ENCODE assay signal across 1 cellular context in the genomic region with DNA sequence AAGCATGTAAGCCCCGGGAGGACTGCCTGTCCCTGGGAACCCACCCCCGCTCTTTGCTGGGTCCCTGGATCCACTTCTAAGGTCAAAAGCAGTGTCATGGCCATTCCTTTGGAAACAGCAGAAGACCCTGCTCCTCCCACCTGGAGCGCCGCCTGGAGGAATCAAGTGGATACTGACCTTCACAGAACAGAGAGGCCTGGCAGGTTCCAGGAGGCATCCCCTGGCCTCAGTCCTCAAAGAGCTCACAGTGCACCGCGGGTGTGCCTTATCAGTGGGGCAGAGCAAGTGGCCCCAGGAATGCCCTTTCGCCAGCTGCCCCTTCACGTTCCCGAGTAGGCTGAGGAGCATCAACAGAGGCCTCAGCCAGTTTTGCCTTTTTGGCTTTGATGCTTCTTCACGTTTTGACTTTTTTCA.
TF ChIP-seq lines count a peak whose summit lies in the region.

No MANE protein-coding gene starts in this region.

TF ChIP-seq in HepG2, 621 proteins besides CTCF, POLR2A, EP300 and RAD21 (continued from another document and continues in another):
- TF ChIP-seq, protein P1, sequence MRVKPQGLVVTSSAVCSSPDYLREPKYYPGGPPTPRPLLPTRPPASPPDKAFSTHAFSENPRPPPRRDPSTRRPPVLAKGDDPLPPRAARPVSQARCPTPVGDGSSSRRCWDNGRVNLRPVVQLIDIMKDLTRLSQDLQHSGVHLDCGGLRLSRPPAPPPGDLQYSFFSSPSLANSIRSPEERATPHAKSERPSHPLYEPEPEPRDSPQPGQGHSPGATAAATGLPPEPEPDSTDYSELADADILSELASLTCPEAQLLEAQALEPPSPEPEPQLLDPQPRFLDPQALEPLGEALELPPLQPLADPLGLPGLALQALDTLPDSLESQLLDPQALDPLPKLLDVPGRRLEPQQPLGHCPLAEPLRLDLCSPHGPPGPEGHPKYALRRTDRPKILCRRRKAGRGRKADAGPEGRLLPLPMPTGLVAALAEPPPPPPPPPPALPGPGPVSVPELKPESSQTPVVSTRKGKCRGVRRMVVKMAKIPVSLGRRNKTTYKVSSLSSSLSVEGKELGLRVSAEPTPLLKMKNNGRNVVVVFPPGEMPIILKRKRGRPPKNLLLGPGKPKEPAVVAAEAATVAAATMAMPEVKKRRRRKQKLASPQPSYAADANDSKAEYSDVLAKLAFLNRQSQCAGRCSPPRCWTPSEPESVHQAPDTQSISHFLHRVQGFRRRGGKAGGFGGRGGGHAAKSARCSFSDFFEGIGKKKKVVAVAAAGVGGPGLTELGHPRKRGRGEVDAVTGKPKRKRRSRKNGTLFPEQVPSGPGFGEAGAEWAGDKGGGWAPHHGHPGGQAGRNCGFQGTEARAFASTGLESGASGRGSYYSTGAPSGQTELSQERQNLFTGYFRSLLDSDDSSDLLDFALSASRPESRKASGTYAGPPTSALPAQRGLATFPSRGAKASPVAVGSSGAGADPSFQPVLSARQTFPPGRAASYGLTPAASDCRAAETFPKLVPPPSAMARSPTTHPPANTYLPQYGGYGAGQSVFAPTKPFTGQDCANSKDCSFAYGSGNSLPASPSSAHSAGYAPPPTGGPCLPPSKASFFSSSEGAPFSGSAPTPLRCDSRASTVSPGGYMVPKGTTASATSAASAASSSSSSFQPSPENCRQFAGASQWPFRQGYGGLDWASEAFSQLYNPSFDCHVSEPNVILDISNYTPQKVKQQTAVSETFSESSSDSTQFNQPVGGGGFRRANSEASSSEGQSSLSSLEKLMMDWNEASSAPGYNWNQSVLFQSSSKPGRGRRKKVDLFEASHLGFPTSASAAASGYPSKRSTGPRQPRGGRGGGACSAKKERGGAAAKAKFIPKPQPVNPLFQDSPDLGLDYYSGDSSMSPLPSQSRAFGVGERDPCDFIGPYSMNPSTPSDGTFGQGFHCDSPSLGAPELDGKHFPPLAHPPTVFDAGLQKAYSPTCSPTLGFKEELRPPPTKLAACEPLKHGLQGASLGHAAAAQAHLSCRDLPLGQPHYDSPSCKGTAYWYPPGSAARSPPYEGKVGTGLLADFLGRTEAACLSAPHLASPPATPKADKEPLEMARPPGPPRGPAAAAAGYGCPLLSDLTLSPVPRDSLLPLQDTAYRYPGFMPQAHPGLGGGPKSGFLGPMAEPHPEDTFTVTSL (CRISPR knock-in tag; IDR thresholded peaks at IDR 0.05; ENCODE audit: borderline replicate concordance) = no peak
- TF ChIP-seq ZEB1 (IDR thresholded peaks at IDR 0.05; ENCODE audit: insufficient replicate concordance, low read depth) = peak; percentile 37
- TF ChIP-seq BRD4 (CRISPR knock-in tag; IDR thresholded peaks at IDR 0.05) = no peak
- TF ChIP-seq AGO1 (IDR thresholded peaks at IDR 0.05; ENCODE audit: low read depth, low read length, poor library complexity, severe bottlenecking) = no peak
- TF ChIP-seq, protein P2, sequence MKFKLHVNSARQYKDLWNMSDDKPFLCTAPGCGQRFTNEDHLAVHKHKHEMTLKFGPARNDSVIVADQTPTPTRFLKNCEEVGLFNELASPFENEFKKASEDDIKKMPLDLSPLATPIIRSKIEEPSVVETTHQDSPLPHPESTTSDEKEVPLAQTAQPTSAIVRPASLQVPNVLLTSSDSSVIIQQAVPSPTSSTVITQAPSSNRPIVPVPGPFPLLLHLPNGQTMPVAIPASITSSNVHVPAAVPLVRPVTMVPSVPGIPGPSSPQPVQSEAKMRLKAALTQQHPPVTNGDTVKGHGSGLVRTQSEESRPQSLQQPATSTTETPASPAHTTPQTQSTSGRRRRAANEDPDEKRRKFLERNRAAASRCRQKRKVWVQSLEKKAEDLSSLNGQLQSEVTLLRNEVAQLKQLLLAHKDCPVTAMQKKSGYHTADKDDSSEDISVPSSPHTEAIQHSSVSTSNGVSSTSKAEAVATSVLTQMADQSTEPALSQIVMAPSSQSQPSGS (CRISPR knock-in tag; IDR thresholded peaks at IDR 0.05) = peak; percentile 65; the same call in 1 of the 2 replicates
- TF ChIP-seq DPF2 (CRISPR knock-in tag; IDR thresholded peaks at IDR 0.05; ENCODE audit: borderline replicate concordance, low read depth) = no peak
- TF ChIP-seq ZNF792 (CRISPR knock-in tag; IDR thresholded peaks at IDR 0.05) = no peak; the same call in 1 of the 2 replicates
- TF ChIP-seq, protein P3, sequence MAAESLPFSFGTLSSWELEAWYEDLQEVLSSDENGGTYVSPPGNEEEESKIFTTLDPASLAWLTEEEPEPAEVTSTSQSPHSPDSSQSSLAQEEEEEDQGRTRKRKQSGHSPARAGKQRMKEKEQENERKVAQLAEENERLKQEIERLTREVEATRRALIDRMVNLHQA (CRISPR knock-in tag; IDR thresholded peaks at IDR 0.05) = no peak
- TF ChIP-seq TEAD3 (CRISPR knock-in tag; optimal IDR thresholded peaks at IDR 0.05; ENCODE audit: borderline replicate concordance) = peak; percentile 70
- TF ChIP-seq, protein P4, sequence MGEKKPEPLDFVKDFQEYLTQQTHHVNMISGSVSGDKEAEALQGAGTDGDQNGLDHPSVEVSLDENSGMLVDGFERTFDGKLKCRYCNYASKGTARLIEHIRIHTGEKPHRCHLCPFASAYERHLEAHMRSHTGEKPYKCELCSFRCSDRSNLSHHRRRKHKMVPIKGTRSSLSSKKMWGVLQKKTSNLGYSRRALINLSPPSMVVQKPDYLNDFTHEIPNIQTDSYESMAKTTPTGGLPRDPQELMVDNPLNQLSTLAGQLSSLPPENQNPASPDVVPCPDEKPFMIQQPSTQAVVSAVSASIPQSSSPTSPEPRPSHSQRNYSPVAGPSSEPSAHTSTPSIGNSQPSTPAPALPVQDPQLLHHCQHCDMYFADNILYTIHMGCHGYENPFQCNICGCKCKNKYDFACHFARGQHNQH (CRISPR knock-in tag; IDR thresholded peaks at IDR 0.05) = peak; percentile 69
- TF ChIP-seq NKX3-1 (CRISPR knock-in tag; IDR thresholded peaks at IDR 0.05) = no peak
- TF ChIP-seq HMG20B (CRISPR knock-in tag; conservative IDR thresholded peaks at IDR 0.05) = no peak
- TF ChIP-seq TBX2 (CRISPR knock-in tag; IDR thresholded peaks at IDR 0.05; ENCODE audit: borderline replicate concordance) = peak; percentile 69
- no peak for TF ChIP-seq CHCHD3 (CRISPR knock-in tag; IDR thresholded peaks at IDR 0.05)
- TF ChIP-seq, protein P5, sequence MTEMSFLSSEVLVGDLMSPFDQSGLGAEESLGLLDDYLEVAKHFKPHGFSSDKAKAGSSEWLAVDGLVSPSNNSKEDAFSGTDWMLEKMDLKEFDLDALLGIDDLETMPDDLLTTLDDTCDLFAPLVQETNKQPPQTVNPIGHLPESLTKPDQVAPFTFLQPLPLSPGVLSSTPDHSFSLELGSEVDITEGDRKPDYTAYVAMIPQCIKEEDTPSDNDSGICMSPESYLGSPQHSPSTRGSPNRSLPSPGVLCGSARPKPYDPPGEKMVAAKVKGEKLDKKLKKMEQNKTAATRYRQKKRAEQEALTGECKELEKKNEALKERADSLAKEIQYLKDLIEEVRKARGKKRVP (CRISPR knock-in tag; IDR thresholded peaks at IDR 0.05) = no peak
- no peak for TF ChIP-seq RBFOX2 (IDR thresholded peaks at IDR 0.05; ENCODE audit: low read depth, low read length)
- TF ChIP-seq, protein P6, sequence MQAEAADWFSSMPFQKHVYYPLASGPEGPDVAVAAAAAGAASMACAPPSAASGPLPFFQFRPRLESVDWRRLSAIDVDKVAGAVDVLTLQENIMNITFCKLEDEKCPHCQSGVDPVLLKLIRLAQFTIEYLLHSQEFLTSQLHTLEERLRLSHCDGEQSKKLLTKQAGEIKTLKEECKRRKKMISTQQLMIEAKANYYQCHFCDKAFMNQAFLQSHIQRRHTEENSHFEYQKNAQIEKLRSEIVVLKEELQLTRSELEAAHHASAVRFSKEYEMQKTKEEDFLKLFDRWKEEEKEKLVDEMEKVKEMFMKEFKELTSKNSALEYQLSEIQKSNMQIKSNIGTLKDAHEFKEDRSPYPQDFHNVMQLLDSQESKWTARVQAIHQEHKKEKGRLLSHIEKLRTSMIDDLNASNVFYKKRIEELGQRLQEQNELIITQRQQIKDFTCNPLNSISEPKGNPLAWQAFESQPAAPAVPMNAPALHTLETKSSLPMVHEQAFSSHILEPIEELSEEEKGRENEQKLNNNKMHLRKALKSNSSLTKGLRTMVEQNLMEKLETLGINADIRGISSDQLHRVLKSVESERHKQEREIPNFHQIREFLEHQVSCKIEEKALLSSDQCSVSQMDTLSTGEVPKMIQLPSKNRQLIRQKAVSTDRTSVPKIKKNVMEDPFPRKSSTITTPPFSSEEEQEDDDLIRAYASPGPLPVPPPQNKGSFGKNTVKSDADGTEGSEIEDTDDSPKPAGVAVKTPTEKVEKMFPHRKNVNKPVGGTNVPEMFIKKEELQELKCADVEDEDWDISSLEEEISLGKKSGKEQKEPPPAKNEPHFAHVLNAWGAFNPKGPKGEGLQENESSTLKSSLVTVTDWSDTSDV (CRISPR knock-in tag; IDR thresholded peaks at IDR 0.05) = no peak
- TF ChIP-seq BORCS8-MEF2B (CRISPR knock-in tag; IDR thresholded peaks at IDR 0.05) = peak; percentile 45
- no peak for TF ChIP-seq ZNF180 (CRISPR knock-in tag; IDR thresholded peaks at IDR 0.05; ENCODE audit: borderline replicate concordance, low read depth)
- TF ChIP-seq ZNF672 (CRISPR knock-in tag; IDR thresholded peaks at IDR 0.05) = no peak
- 0 out of 2 replicates have a peak, but pooled peaks have one; percentile 6 for TF ChIP-seq ZBTB21 (CRISPR knock-in tag; IDR thresholded peaks at IDR 0.05)
- no peak for TF ChIP-seq ZNF615 (CRISPR knock-in tag; IDR thresholded peaks at IDR 0.05; ENCODE audit: borderline replicate concordance)
- no peak for TF ChIP-seq ZNF33B (CRISPR knock-in tag; IDR thresholded peaks at IDR 0.05)
- TF ChIP-seq, protein P7, sequence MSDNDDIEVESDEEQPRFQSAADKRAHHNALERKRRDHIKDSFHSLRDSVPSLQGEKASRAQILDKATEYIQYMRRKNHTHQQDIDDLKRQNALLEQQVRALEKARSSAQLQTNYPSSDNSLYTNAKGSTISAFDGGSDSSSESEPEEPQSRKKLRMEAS (IDR thresholded peaks at IDR 0.05) = no peak
- TF ChIP-seq ATM (IDR thresholded peaks at IDR 0.05; ENCODE audit: borderline replicate concordance) = no peak
- no peak for TF ChIP-seq RARG (CRISPR knock-in tag; IDR thresholded peaks at IDR 0.05; ENCODE audit: low read depth)
- TF ChIP-seq ZMYM3 (CRISPR knock-in tag; IDR thresholded peaks at IDR 0.05) = peak; percentile 82; the same call in 1 of the 2 replicates
- TF ChIP-seq ARID2 (CRISPR knock-in tag; IDR thresholded peaks at IDR 0.05; ENCODE audit: borderline replicate concordance) = no peak
- no peak for TF ChIP-seq ZNF143 (CRISPR knock-in tag; IDR thresholded peaks at IDR 0.05)
- TF ChIP-seq ZNF749 (CRISPR knock-in tag; IDR thresholded peaks at IDR 0.05; ENCODE audit: borderline replicate concordance) = peak; percentile 57; the same call in 1 of the 2 replicates
- TF ChIP-seq REXO4 (CRISPR knock-in tag; IDR thresholded peaks at IDR 0.05; ENCODE audit: borderline replicate concordance) = 0 out of 2 replicates have a peak, but pooled peaks have one; percentile 23
- TF ChIP-seq ZNF549 (CRISPR knock-in tag; IDR thresholded peaks at IDR 0.05) = no peak
- TF ChIP-seq, protein P8, sequence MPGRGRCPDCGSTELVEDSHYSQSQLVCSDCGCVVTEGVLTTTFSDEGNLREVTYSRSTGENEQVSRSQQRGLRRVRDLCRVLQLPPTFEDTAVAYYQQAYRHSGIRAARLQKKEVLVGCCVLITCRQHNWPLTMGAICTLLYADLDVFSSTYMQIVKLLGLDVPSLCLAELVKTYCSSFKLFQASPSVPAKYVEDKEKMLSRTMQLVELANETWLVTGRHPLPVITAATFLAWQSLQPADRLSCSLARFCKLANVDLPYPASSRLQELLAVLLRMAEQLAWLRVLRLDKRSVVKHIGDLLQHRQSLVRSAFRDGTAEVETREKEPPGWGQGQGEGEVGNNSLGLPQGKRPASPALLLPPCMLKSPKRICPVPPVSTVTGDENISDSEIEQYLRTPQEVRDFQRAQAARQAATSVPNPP (CRISPR knock-in tag; IDR thresholded peaks at IDR 0.05) = no peak
- TF ChIP-seq TCF7 (IDR thresholded peaks at IDR 0.05; ENCODE audit: low read depth) = no peak
- no peak for TF ChIP-seq ZNF780A (CRISPR knock-in tag; IDR thresholded peaks at IDR 0.05)
- no peak for TF ChIP-seq ARHGAP35 (CRISPR knock-in tag; IDR thresholded peaks at IDR 0.05; ENCODE audit: borderline replicate concordance)
- TF ChIP-seq, protein P9, sequence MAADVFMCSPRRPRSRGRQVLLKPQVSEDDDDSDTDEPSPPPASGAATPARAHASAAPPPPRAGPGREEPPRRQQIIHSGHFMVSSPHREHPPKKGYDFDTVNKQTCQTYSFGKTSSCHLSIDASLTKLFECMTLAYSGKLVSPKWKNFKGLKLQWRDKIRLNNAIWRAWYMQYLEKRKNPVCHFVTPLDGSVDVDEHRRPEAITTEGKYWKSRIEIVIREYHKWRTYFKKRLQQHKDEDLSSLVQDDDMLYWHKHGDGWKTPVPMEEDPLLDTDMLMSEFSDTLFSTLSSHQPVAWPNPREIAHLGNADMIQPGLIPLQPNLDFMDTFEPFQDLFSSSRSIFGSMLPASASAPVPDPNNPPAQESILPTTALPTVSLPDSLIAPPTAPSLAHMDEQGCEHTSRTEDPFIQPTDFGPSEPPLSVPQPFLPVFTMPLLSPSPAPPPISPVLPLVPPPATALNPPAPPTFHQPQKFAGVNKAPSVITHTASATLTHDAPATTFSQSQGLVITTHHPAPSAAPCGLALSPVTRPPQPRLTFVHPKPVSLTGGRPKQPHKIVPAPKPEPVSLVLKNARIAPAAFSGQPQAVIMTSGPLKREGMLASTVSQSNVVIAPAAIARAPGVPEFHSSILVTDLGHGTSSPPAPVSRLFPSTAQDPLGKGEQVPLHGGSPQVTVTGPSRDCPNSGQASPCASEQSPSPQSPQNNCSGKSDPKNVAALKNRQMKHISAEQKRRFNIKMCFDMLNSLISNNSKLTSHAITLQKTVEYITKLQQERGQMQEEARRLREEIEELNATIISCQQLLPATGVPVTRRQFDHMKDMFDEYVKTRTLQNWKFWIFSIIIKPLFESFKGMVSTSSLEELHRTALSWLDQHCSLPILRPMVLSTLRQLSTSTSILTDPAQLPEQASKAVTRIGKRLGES (CRISPR knock-in tag; IDR thresholded peaks at IDR 0.05; ENCODE audit: borderline replicate concordance) = no peak
- peak; percentile 34 for TF ChIP-seq AGO2 (optimal IDR thresholded peaks at IDR 0.05; ENCODE audit: low read depth, low read length)
- TF ChIP-seq ZNF598 (CRISPR knock-in tag; IDR thresholded peaks at IDR 0.05; ENCODE audit: borderline replicate concordance) = no peak
- no peak for TF ChIP-seq ZSCAN30 (CRISPR knock-in tag; IDR thresholded peaks at IDR 0.05)
- TF ChIP-seq, protein P10, sequence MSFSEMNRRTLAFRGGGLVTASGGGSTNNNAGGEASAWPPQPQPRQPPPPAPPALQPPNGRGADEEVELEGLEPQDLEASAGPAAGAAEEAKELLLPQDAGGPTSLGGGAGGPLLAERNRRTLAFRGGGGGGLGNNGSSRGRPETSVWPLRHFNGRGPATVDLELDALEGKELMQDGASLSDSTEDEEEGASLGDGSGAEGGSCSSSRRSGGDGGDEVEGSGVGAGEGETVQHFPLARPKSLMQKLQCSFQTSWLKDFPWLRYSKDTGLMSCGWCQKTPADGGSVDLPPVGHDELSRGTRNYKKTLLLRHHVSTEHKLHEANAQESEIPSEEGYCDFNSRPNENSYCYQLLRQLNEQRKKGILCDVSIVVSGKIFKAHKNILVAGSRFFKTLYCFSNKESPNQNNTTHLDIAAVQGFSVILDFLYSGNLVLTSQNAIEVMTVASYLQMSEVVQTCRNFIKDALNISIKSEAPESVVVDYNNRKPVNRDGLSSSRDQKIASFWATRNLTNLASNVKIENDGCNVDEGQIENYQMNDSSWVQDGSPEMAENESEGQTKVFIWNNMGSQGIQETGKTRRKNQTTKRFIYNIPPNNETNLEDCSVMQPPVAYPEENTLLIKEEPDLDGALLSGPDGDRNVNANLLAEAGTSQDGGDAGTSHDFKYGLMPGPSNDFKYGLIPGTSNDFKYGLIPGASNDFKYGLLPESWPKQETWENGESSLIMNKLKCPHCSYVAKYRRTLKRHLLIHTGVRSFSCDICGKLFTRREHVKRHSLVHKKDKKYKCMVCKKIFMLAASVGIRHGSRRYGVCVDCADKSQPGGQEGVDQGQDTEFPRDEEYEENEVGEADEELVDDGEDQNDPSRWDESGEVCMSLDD (CRISPR knock-in tag; IDR thresholded peaks at IDR 0.05; ENCODE audit: borderline replicate concordance) = no peak
- TF ChIP-seq HMG20A (CRISPR knock-in tag; IDR thresholded peaks at IDR 0.05; ENCODE audit: borderline replicate concordance) = no peak
